Comparison of ENCODE assay signal across 16 cellular contexts in genomic region chr2:29698216-29698615, GRCh38.
"Had no signal": no experiment of that assay in that cellular context is flagged by ENCODE, and none has a peak within 500 bp of the region (broad histone marks: within the 10 kb centered on the region; RNA-seq: fewer than 3 reads in every experiment).

No MANE protein-coding gene starts in this region.

- ATAC-seq: effector memory CD8-positive, alpha-beta T cell; left lobe of liver; naive thymus-derived CD4-positive, alpha-beta T cell; stimulated activated naive CD8-positive, alpha-beta T cell treated with anti-CD3 and anti-CD28 coated beads, Interleukin-15, amount 100 ng/mL, for 72 hours had no signal

- H3K27me3 ChIP-seq: cardiac muscle cell, neural progenitor cell, right atrium auricular region had no signal

- H3K4me1 ChIP-seq: neural progenitor cell, prostate gland, right atrium auricular region had no signal

- H3K27ac ChIP-seq: cardiac muscle cell, neural progenitor cell, prostate gland, right atrium auricular region had no signal

- H2AFZ ChIP-seq: neural progenitor cell had no signal

- H3K4me2 ChIP-seq: neural progenitor cell had no signal

- H3K36me3 ChIP-seq: cardiac muscle cell, neural progenitor cell, prostate gland, right atrium auricular region had no signal

- H3K9ac ChIP-seq: neural progenitor cell had no signal

- H3K9me3 ChIP-seq: prostate gland, right atrium auricular region had no signal

- DNase-seq: activated CD4-positive, alpha-beta T cell treated with anti-CD3 and anti-CD28 coated beads, Interleukin-2, amount 50 U/mL, for 48 hours; activated gamma-delta T cell treated with Interleukin-2 at 50 U/mL for 16 hours; dermis blood vessel endothelial cell; effector memory CD8-positive, alpha-beta T cell; hypothalamus; islet precursor cell; naive thymus-derived CD4-positive, alpha-beta T cell; stimulated activated CD4-positive, alpha-beta T cell treated with anti-CD3 and anti-CD28 coated beads, Interleukin-2, amount 100 ng/mL, for 24 hours; stimulated activated naive CD8-positive, alpha-beta T cell treated with anti-CD3 and anti-CD28 coated beads, Interleukin-15, amount 100 ng/mL, for 72 hours; SW 1271; trophoblast cell had no signal

- H3K4me3 ChIP-seq: cardiac muscle cell, neural progenitor cell, prostate gland, right atrium auricular region had no signal
